Comparison of ENCODE assay signal across 8 cellular contexts in genomic region chr2:54665436-54665856, GRCh38. TPM values are rescaled to one million over a fixed set of nuclear protein-coding genes. Genes with fewer than 3 reads are reported as not detected.
DNase-seq lines count a peak whose midpoint lies in the region; TF ChIP-seq lines count a peak whose summit lies in the region.

No MANE protein-coding gene starts in this region.

- H3F3A ChIP-seq in OCI-LY1 (ENCODE audit: insufficient read depth, low read length): no peaks in the 10 kb centered on the region

- H3K4me2 ChIP-seq in OCI-LY1 (ENCODE audit: low read length): no peak overlapping the region

- no peaks in the 10 kb centered on the region for H4K20me1 ChIP-seq in OCI-LY1 (ENCODE audit: insufficient read depth, low read length)

- H2AFZ ChIP-seq in OCI-LY1 (ENCODE audit: low read length): no peak overlapping the region

- no peak overlapping the region for H3K9ac ChIP-seq in OCI-LY1 (ENCODE audit: low read length)

- DNase-seq in COLO668 (lab: John Stamatoyannopoulos, UW; ENCODE audit: unreplicated experiment): peak; percentile 31
- DNase-seq in HAP-1 (ENCODE audit: low spot score in 2 of 2): peak; percentile 76 to 82
- DNase-seq in astrocyte of the cerebellum (ENCODE audit: low read depth): no peak
- peak; percentile 77 for DNase-seq in iris pigment epithelial cell (ENCODE audit: low read depth)
- DNase-seq in stimulated activated CD4-positive, alpha-beta T cell treated with anti-CD3 and anti-CD28 coated beads, Interleukin-2, amount 100 ng/mL, for 24 hours: peak; percentile 46 to 49
- DNase-seq in NCI-H146 (lab: John Stamatoyannopoulos, UW): no peak
- no peak for DNase-seq in lower leg skin (ENCODE audit: low spot score in 2 of 2)

- no peak for TF ChIP-seq POLR2A in lower leg skin (IDR thresholded peaks at IDR 0.05)

- H3K27ac ChIP-seq in OCI-LY1 (ENCODE audit: low read depth, low read length, poor library complexity, severe bottlenecking): no peak overlapping the region

- H3K4me3 ChIP-seq in HAP-1 (no peak overlapping the region), OCI-LY1 (ENCODE audit: low read depth, low read length, poor library complexity, severe bottlenecking) (no peak overlapping the region), astrocyte of the cerebellum (ENCODE audit: low read depth, low read length) (no peak overlapping the region), lower leg skin (ENCODE audit: low read depth, poor library complexity, severe bottlenecking) (no peak overlapping the region)

- H3K79me2 ChIP-seq in OCI-LY1 (ENCODE audit: insufficient read depth, low read length): no peaks in the 10 kb centered on the region

- in situ Hi-C loops in HAP-1 (cut with MboI; ENCODE audit: low sequenced_read_pairs) (loop anchor here (25.0 kb wide), 2 partner anchors 522 to 553 kb away; partner anchors contain the start of gene ACYP2), astrocyte of the cerebellum (cut with HindIII; ENCODE audit: low sequenced_read_pairs) (no loop called here)

- H3K36me3 ChIP-seq in HAP-1 (replicated peaks): peaks cover 53% of the 10 kb centered on the region
- peaks cover 23% of the 10 kb centered on the region; the same call in 1 of the 2 replicates for H3K36me3 ChIP-seq in OCI-LY1 (ENCODE audit: insufficient read depth, low read length)

- H3K27me3 ChIP-seq in HAP-1 (ENCODE audit: low read depth) (no peaks in the 10 kb centered on the region), OCI-LY1 (ENCODE audit: insufficient read depth, low read length) (no peaks in the 10 kb centered on the region)

- WGBS in lower leg skin, 2 donors: 39 to 50% methylated on average over 3 of the region's 3 CpGs

- intact Hi-C loops in lower leg skin (cut with DNase I; ENCODE audit: low total_unique reads): loop anchor here (10.0 kb wide), 1 partner anchor 509 kb away; no protein-coding TSS in a partner anchor

- no peaks in the 10 kb centered on the region for H3K9me2 ChIP-seq in OCI-LY1 (ENCODE audit: low read depth, low read length)

- H3K4me1 ChIP-seq in HAP-1 (peaks cover 10% of the 10 kb centered on the region), OCI-LY1 (ENCODE audit: insufficient read depth, low read length, severe bottlenecking) (no peaks in the 10 kb centered on the region)

- H3K9me3 ChIP-seq in HAP-1: no peaks in the 10 kb centered on the region
- H3K9me3 ChIP-seq in OCI-LY1 (ENCODE audit: low read length): no peaks in the 10 kb centered on the region

- TF ChIP-seq CTCF in OCI-LY1 (IDR thresholded peaks at IDR 0.05; ENCODE audit: low read length) (peak; percentile 77), astrocyte of the cerebellum (IDR thresholded peaks at IDR 0.05; ENCODE audit: low read depth, low read length, missing control alignments) (peak; percentile 54), lower leg skin (IDR thresholded peaks at IDR 0.05) (no peak)

RNA-seq across cellular contexts. Expression of gene EML6, which starts 58.0 kb away (rescaled TPM):
- 1 to 10 TPM; 1.8 to 4.4 (median 3.3) TPM for total RNA-seq in lower leg skin

Comparison
In these comparisons a context has a peak if more than half of its experiments do, and no peak if none do; other contexts are left out.
1. DNase-seq: peak in COLO668 (single experiment), HAP-1 (2 of 2), iris pigment epithelial cell (single experiment) and stimulated activated CD4-positive, alpha-beta T cell treated with anti-CD3 and anti-CD28 coated beads, Interleukin-2, amount 100 ng/mL, for 24 hours (2 of 2); none in astrocyte of the cerebellum (single experiment), NCI-H146 (single experiment) and lower leg skin (0 of 2).
2. CTCF ChIP-seq: peak in OCI-LY1 (single experiment) and astrocyte of the cerebellum (single experiment); none in lower leg skin (0 of 3).